ENCODE assay signal across 10 cellular contexts in the genomic region with DNA sequence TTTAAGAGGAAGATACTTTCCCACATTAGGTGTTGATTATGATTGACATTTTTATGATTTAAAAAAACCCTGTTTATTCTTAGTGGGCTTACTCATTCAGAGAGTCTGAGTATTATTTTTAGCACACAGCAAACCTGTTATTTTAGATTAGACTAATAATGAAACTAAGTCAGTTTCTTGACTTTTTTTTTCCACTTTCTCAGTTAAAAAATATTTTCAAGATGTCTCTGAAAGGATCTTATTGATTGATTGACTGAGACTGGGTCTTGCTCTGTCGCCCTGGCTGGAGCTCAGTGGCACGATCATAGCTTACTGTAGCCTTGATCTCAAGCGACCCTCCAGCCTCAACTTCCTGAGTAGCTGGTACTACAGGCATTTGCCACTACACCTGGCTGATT. TPM values are rescaled to one million over a fixed set of nuclear protein-coding genes. Genes with fewer than 3 reads are reported as not detected.
DNase-seq lines count a peak whose midpoint lies in the region; ATAC-seq, FAIRE-seq and TF ChIP-seq lines count a peak whose summit lies in the region.
"Had no signal": no experiment of that assay in that cellular context is flagged by ENCODE, and none has a peak within 500 bp of the region (broad histone marks: within the 10 kb centered on the region; RNA-seq: fewer than 3 reads in every experiment).

No MANE protein-coding gene starts in this region.

- no peak overlapping the region for H2AFZ ChIP-seq in GM12878 (ENCODE audit: control insufficient read depth, low read depth, low read length)

- H3K9me3 ChIP-seq in GM12878 (replicated peaks; ENCODE audit: control insufficient read depth, insufficient read depth, low read length) = peaks cover 25% of the 10 kb centered on the region
- H3K9me3 ChIP-seq: pancreas had no signal

- peak; percentile 76 for DNase-seq in GM12878 (ENCODE audit: low read depth, low spot score)
- DNase-seq in NCI-H128 (lab: John Stamatoyannopoulos, UW; ENCODE audit: unreplicated experiment) = no peak
- no peak for DNase-seq in Right ventricle myocardium superior
- no peak for DNase-seq in erythroblast (lab: John Stamatoyannopoulos, UW)
- no peak for DNase-seq in hippocampal formation (lab: John Stamatoyannopoulos, UW)
- DNase-seq: NCI-H1048, pancreas had no signal

- H3K4me1 ChIP-seq in GM12878 (ENCODE audit: control insufficient read depth, insufficient read depth, low read length) = peaks cover 72% of the 10 kb centered on the region
- H3K4me1 ChIP-seq: pancreas had no signal

- H4K20me1 ChIP-seq in GM12878 (ENCODE audit: control insufficient read depth, insufficient read depth) = no peaks in the 10 kb centered on the region

- no TSS peak for BruUV-seq in GM12878 (replicated peaks; lab: Mats Ljungman, UMichigan)

- ATAC-seq in GM18520 (IDR thresholded peaks at IDR 0.05; ENCODE audit: unreplicated experiment) = peak; percentile 50
- ATAC-seq in GM21515 (IDR thresholded peaks at IDR 0.05; ENCODE audit: unreplicated experiment) = peak; percentile 47
- peak; percentile 40 for ATAC-seq in HG03442 (IDR thresholded peaks at IDR 0.05; ENCODE audit: unreplicated experiment)
- ATAC-seq in GM12878 = peak; percentile 40
- no peak for ATAC-seq in Right ventricle myocardium superior (ENCODE audit: poor library complexity)
- ATAC-seq: pancreas had no signal

- 3% methylated on average over 3 of the region's 3 CpGs for WGBS in GM12878 (ENCODE audit: insufficient coverage, insufficient replicate concordance, low lambda C conversion rate, missing lambda C conversion rate)

- no peaks in the 10 kb centered on the region for H3K79me2 ChIP-seq in GM12878 (ENCODE audit: control insufficient read depth, insufficient read depth, low read length)

- no peaks in the 10 kb centered on the region for H3K27me3 ChIP-seq in GM12878 (replicated peaks in 1 of 2; ENCODE audit: control insufficient read depth in 2 of 2, insufficient read depth in 2 of 2, low read length in 1 of 2)
- H3K27me3 ChIP-seq: pancreas had no signal

- no peak for TF ChIP-seq CTCF in GM12878 (IDR thresholded peaks at IDR 0.05 in 2 of 3, conservative IDR thresholded peaks at IDR 0.05 in 1 of 3; ENCODE audit: control insufficient read depth in 2 of 3, extremely low read depth in 1 of 3, insufficient read depth in 1 of 3, low read depth in 3 of 3, low read length in 3 of 3)

- CTCF ChIA-PET in GM12878 (lab: Yijun Ruan, JAX) = interaction anchor here (0.6 to 6.5 kb wide), 9 partner anchors 10 to 154 kb away, joined by 3 to 45 read pairs (median 5); a partner anchor contains a TSS

- H3K4me2 ChIP-seq in GM12878 (ENCODE audit: control insufficient read depth, insufficient read depth) = 0 out of 2 replicates have a peak overlapping the region, but pooled peaks have one; percentile 5

- no peak for TF ChIP-seq RAD21 in GM12878 (IDR thresholded peaks at IDR 0.05; ENCODE audit: insufficient read depth, low read depth, low read length)

- H3K9ac ChIP-seq in GM12878 (ENCODE audit: control insufficient read depth, insufficient read depth, low read length) = peak overlapping the region; percentile 45; the same call in 1 of the 2 replicates

- POLR2A ChIA-PET in GM12878 (lab: Charles Lee) = interaction anchor here (0.6 to 6.5 kb wide), 9 partner anchors 9 to 1064 kb away, joined by 3 to 85 read pairs (median 10); a partner anchor contains a TSS

- SMC1A ChIA-PET in GM12878 (lab: Charles Lee; ENCODE audit: uncharacterized antibody, unreplicated experiment) = interaction anchor here (0.6 to 9.6 kb wide), 13 partner anchors 8 to 150 kb away, joined by 3 to 165 read pairs (median 5); a partner anchor contains a TSS

- intact Hi-C loops in GM12878 (cut with micrococcal nuclease; ENCODE audit: unreplicated experiment) = loop anchor here (2.0 kb wide), 2 partner anchors 19 to 79 kb away; no protein-coding TSS in a partner anchor
- intact Hi-C loops in Right ventricle myocardium superior (cut with DNase I) = no loop called here

- TF ChIP-seq POLR2A in GM12878 (IDR thresholded peaks at IDR 0.05; ENCODE audit: low read depth, low read length) (no peak), erythroblast (IDR thresholded peaks at IDR 0.05; ENCODE audit: low read length) (no peak)

- peak; percentile 94 to 100 for TF ChIP-seq EP300 in GM12878 (IDR thresholded peaks at IDR 0.05; ENCODE audit: borderline replicate concordance in 1 of 2, control insufficient read depth in 1 of 2, low read depth in 2 of 2, low read length in 2 of 2)

- RAD21 ChIA-PET in GM12878 (lab: Charles Lee; ENCODE audit: unreplicated experiment) = interaction anchor here (1.1 to 9.5 kb wide), 7 partner anchors 11 to 498 kb away, joined by 3 to 143 read pairs (median 11); a partner anchor contains a TSS

- no peaks in the 10 kb centered on the region for H3K36me3 ChIP-seq in GM12878 (ENCODE audit: control insufficient read depth in 2 of 2, insufficient read depth in 2 of 2, low read length in 1 of 2)
- H3K36me3 ChIP-seq: pancreas had no signal

- H3K4me3 ChIP-seq in GM12878 = no peak overlapping the region; the same call in 1 of the 2 replicates
- H3K4me3 ChIP-seq: pancreas had no signal

- H3K27ac ChIP-seq in GM12878 (ENCODE audit: control insufficient read depth, insufficient read depth) = peak overlapping the region; percentile 92

- in situ Hi-C loops in GM12878 (cut with MboI) = no loop called here

- no peak for FAIRE-seq in GM12878 (lab: Jason Lieb, UNC)
- FAIRE-seq: pancreas had no signal

TF ChIP-seq in GM12878, 131 proteins besides CTCF, POLR2A, EP300 and RAD21 (continues in another document):
- TF ChIP-seq EGR1 (IDR thresholded peaks at IDR 0.05; ENCODE audit: borderline replicate concordance in 1 of 2, low read depth in 2 of 2, low read length in 2 of 2) (no peak), CBX3 (IDR thresholded peaks at IDR 0.05; ENCODE audit: borderline replicate concordance, low read depth) (no peak), ESRRA (IDR thresholded peaks at IDR 0.05; ENCODE audit: low read length) (no peak; the same call in 1 of the 2 replicates), TARDBP (IDR thresholded peaks at IDR 0.05; ENCODE audit: borderline replicate concordance) (no peak)
- TF ChIP-seq, protein P1, sequence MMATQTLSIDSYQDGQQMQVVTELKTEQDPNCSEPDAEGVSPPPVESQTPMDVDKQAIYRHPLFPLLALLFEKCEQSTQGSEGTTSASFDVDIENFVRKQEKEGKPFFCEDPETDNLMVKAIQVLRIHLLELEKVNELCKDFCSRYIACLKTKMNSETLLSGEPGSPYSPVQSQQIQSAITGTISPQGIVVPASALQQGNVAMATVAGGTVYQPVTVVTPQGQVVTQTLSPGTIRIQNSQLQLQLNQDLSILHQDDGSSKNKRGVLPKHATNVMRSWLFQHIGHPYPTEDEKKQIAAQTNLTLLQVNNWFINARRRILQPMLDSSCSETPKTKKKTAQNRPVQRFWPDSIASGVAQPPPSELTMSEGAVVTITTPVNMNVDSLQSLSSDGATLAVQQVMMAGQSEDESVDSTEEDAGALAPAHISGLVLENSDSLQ (IDR thresholded peaks at IDR 0.05) = peak; percentile 95
- TF ChIP-seq, protein P2, sequence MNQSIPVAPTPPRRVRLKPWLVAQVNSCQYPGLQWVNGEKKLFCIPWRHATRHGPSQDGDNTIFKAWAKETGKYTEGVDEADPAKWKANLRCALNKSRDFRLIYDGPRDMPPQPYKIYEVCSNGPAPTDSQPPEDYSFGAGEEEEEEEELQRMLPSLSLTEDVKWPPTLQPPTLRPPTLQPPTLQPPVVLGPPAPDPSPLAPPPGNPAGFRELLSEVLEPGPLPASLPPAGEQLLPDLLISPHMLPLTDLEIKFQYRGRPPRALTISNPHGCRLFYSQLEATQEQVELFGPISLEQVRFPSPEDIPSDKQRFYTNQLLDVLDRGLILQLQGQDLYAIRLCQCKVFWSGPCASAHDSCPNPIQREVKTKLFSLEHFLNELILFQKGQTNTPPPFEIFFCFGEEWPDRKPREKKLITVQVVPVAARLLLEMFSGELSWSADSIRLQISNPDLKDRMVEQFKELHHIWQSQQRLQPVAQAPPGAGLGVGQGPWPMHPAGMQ (IDR thresholded peaks at IDR 0.05; ENCODE audit: borderline replicate concordance) = no peak

RNA-seq across cellular contexts. Expression of a gene that starts 20.4 kb away (rescaled TPM):
- total RNA-seq in GM12878 (2013; cell fraction: nucleolus; rRNA removed) = 249 and 251 TPM in 2 replicates
- total RNA-seq in GM12878 (2014; rRNA removed) (28.0 and 34.6 TPM in 2 replicates), GM12878 (2014; rRNA removed; fragmentation: Illumina TruSeq; extraction: Trizol) (35.1 and 39.7 TPM in 2 replicates), GM12878 (2021) (36.3 and 39.9 TPM in 2 replicates), Right ventricle myocardium superior (4.5 TPM)
- polyA plus RNA-seq in GM12878 (2011; ENCODE audit: low read depth) = 8.8 TPM
- polyA plus RNA-seq in GM12878 (2011; rRNA removed) (49.3 and 64.4 TPM in 2 replicates), GM12878 (2014; fragmentation: Illumina TruSeq; extraction: Trizol) (39.8 and 50.4 TPM in 2 replicates), GM12878 (2014; fragmentation: Nextera tagmentation; extraction: Ambion mirVana) (10 to 100 TPM in 1 of 2 experiments, 1 to 10 TPM in 1; 6.0 to 13.4 TPM), GM12878 (2014; rRNA removed) (29.6 and 33.5 TPM in 2 replicates), GM12878 (2016; fragmentation: Nextera tagmentation; extraction: Ambion mirVana) (10 to 100 TPM; 32.7 to 41.0 TPM)
- polyA plus RNA-seq in GM12878 (2011; cell fraction: cytosol; rRNA removed) = 18.1 and 23.9 TPM in 2 replicates
- polyA plus RNA-seq in GM12878 (2011; cell fraction: nucleus; rRNA removed) = 50.6 and 53.1 TPM in 2 replicates
- polyA plus RNA-seq in GM12878 (2012) = 10.9 and 11.1 TPM in 2 replicates
- 33.3 and 49.1 TPM in 2 replicates for polyA minus RNA-seq in GM12878 (2011; rRNA and poly(A)+ RNA removed)
- polyA minus RNA-seq in GM12878 (2011; cell fraction: cytosol; rRNA and poly(A)+ RNA removed) = 15.9 and 17.7 TPM in 2 replicates
- polyA minus RNA-seq in GM12878 (2011; cell fraction: nucleus; rRNA and poly(A)+ RNA removed) = 51.6 and 81.8 TPM in 2 replicates

RNA-seq across cellular contexts. Expression of a gene that starts 54.3 kb away (rescaled TPM):
- total RNA-seq in GM12878 (2013; cell fraction: nucleolus; rRNA removed) = 4.6 and 4.7 TPM in 2 replicates
- total RNA-seq in GM12878 (2014; rRNA removed) (3.3 and 4.1 TPM in 2 replicates), GM12878 (2014; rRNA removed; fragmentation: Illumina TruSeq; extraction: Trizol) (2.3 and 2.5 TPM in 2 replicates), GM12878 (2021) (11.1 and 11.4 TPM in 2 replicates), Right ventricle myocardium superior (153 TPM)
- polyA plus RNA-seq in GM12878 (2011; ENCODE audit: low read depth) = 1.6 TPM
- polyA plus RNA-seq in GM12878 (2011; rRNA removed) (0.56 and 0.71 TPM in 2 replicates), GM12878 (2014; fragmentation: Illumina TruSeq; extraction: Trizol) (4.7 and 7.1 TPM in 2 replicates), GM12878 (2014; fragmentation: Nextera tagmentation; extraction: Ambion mirVana) (1 to 10 TPM; 1.8 to 2.7 TPM), GM12878 (2014; rRNA removed) (4.6 and 5.4 TPM in 2 replicates), GM12878 (2016; fragmentation: Nextera tagmentation; extraction: Ambion mirVana) (10 to 100 TPM; 13.9 to 14.1 TPM)
- polyA plus RNA-seq in GM12878 (2011; cell fraction: cytosol; rRNA removed) = 1.6 and 2.3 TPM in 2 replicates
- polyA plus RNA-seq in GM12878 (2011; cell fraction: nucleus; rRNA removed) = 2.7 and 4.6 TPM in 2 replicates
- polyA plus RNA-seq in GM12878 (2012) = 2.3 and 2.7 TPM in 2 replicates
- 0.59 and 0.98 TPM in 2 replicates for polyA minus RNA-seq in GM12878 (2011; rRNA and poly(A)+ RNA removed)
- polyA minus RNA-seq in GM12878 (2011; cell fraction: cytosol; rRNA and poly(A)+ RNA removed) = 2.5 and 2.7 TPM in 2 replicates
- 1.7 and 2.4 TPM in 2 replicates for polyA minus RNA-seq in GM12878 (2011; cell fraction: nucleus; rRNA and poly(A)+ RNA removed)

Comparison
In these comparisons a context has a peak if more than half of its experiments do, and no peak if none do; other contexts are left out.
1. RNA of a gene that starts 54.3 kb away (total RNA-seq): 153 TPM in Right ventricle myocardium superior (single experiment); 2.3 to 11.4 TPM in GM12878; every median in the first group is over 10 times any median in the second.